In genomic region chr6:157823523-157824370, GRCh38 we compare ENCODE assay signal across 8 cellular contexts. TPM values are rescaled to one million over a fixed set of nuclear protein-coding genes. Genes with fewer than 3 reads are reported as not detected.
DNase-seq lines count a peak whose midpoint lies in the region; ATAC-seq and TF ChIP-seq lines count a peak whose summit lies in the region.

No MANE protein-coding gene starts in this region.

- peak in 3 of 6 experiments; percentile 10 to 33 (median 11) for TF ChIP-seq CTCF in esophagus squamous epithelium (IDR thresholded peaks at IDR 0.05)

- TF ChIP-seq POLR2A in esophagus squamous epithelium (IDR thresholded peaks at IDR 0.05): peak in 1 of 4 donors; percentile 52

- WGBS in esophagus squamous epithelium, 2 donors: 0 to 1% methylated on average over 14 to 34 of the region's 74 CpGs

- intact Hi-C loops in esophagus squamous epithelium (cut with DNase I): loop anchor here (10.0 kb wide), 1 partner anchor 69 kb away; no protein-coding TSS in a partner anchor

- peaks cover 6% of the 10 kb centered on the region for H3K27me3 Mint-ChIP-seq in activated T-cell treated with anti-CD3 and anti-CD28 coated beads, Interleukin-2, amount 50 U/mL, for 24 hours
- H3K27me3 Mint-ChIP-seq in natural killer cell treated with Interleukin-12 subunit alpha and Interleukin-12 subunit beta and Interleukin-15 and Interleukin-18, amount 100 ng/mL, for 72 hours: peaks cover 24 to 37% of the 10 kb centered on the region in 2 donors
- no peaks in the 10 kb centered on the region for H3K27me3 Mint-ChIP-seq in stimulated activated naive CD8-positive, alpha-beta T cell treated with anti-CD3 and anti-CD28 coated beads, Interleukin-15, amount 100 ng/mL, for 72 hours

- H3K27me3 ChIP-seq in esophagus squamous epithelium: no peaks in the 10 kb centered on the region

- DNase-seq in NCI-H2107 treated with DMSO at 0.1 percent for 48 hours (lab: John Stamatoyannopoulos, UW; ENCODE audit: unreplicated experiment): peak; percentile 13
- no peak for DNase-seq in NCI-H2107 (lab: John Stamatoyannopoulos, UW)
- peak; percentile 19 for DNase-seq in NCI-H82 treated with DMSO at 0.1 percent for 48 hours (lab: John Stamatoyannopoulos, UW; ENCODE audit: unreplicated experiment)
- DNase-seq in activated T-cell treated with anti-CD3 and anti-CD28 coated beads, Interleukin-2, amount 50 U/mL, for 24 hours: peak; percentile 85
- DNase-seq in esophagus squamous epithelium (lab: John Stamatoyannopoulos, UW): no peak
- peak; percentile 65 for DNase-seq in natural killer cell treated with Interleukin-12 subunit alpha and Interleukin-12 subunit beta and Interleukin-15 and Interleukin-18, amount 100 ng/mL, for 72 hours (ENCODE audit: low spot score)
- DNase-seq in stimulated activated naive CD8-positive, alpha-beta T cell treated with anti-CD3 and anti-CD28 coated beads, Interleukin-15, amount 100 ng/mL, for 72 hours: peak; percentile 82 to 94

- peak overlapping the region; percentile 99 for H3K27ac Mint-ChIP-seq in activated T-cell treated with anti-CD3 and anti-CD28 coated beads, Interleukin-2, amount 50 U/mL, for 24 hours
- H3K27ac Mint-ChIP-seq in natural killer cell treated with Interleukin-12 subunit alpha and Interleukin-12 subunit beta and Interleukin-15 and Interleukin-18, amount 100 ng/mL, for 72 hours: peak overlapping the region; percentile 80 to 93
- peak overlapping the region; percentile 100 for H3K27ac Mint-ChIP-seq in stimulated activated naive CD8-positive, alpha-beta T cell treated with anti-CD3 and anti-CD28 coated beads, Interleukin-15, amount 100 ng/mL, for 72 hours

- H3K27ac ChIP-seq in esophagus squamous epithelium: peak overlapping the region; percentile 91 to 99 (median 96)

- H3K36me3 ChIP-seq in esophagus squamous epithelium: peaks cover 0 to 5% (median 0%) of the 10 kb centered on the region in 3 donors

- H3K4me3 ChIP-seq in esophagus squamous epithelium: peak overlapping the region; percentile 79 to 99 (median 98)

- peaks cover 11 to 33% (median 15%) of the 10 kb centered on the region in 3 donors for H3K4me1 ChIP-seq in esophagus squamous epithelium

- no peaks in the 10 kb centered on the region for H3K9me3 Mint-ChIP-seq in activated T-cell treated with anti-CD3 and anti-CD28 coated beads, Interleukin-2, amount 50 U/mL, for 24 hours
- H3K9me3 Mint-ChIP-seq in natural killer cell treated with Interleukin-12 subunit alpha and Interleukin-12 subunit beta and Interleukin-15 and Interleukin-18, amount 100 ng/mL, for 72 hours: no peaks in the 10 kb centered on the region
- H3K9me3 Mint-ChIP-seq in stimulated activated naive CD8-positive, alpha-beta T cell treated with anti-CD3 and anti-CD28 coated beads, Interleukin-15, amount 100 ng/mL, for 72 hours: peaks cover 0 to 11% of the 10 kb centered on the region in 2 donors

- peak; percentile 42 for ATAC-seq in HG02970 (IDR thresholded peaks at IDR 0.05; ENCODE audit: low FRiP score, unreplicated experiment)
- ATAC-seq in natural killer cell treated with Interleukin-12 subunit alpha and Interleukin-12 subunit beta and Interleukin-15 and Interleukin-18, amount 100 ng/mL, for 72 hours: peak; percentile 65 to 71
- ATAC-seq in stimulated activated naive CD8-positive, alpha-beta T cell treated with anti-CD3 and anti-CD28 coated beads, Interleukin-15, amount 100 ng/mL, for 72 hours: peak; percentile 78

- H3K9me3 ChIP-seq in esophagus squamous epithelium: no peaks in the 10 kb centered on the region

- peak overlapping the region; percentile 87 for H3K4me3 Mint-ChIP-seq in activated T-cell treated with anti-CD3 and anti-CD28 coated beads, Interleukin-2, amount 50 U/mL, for 24 hours
- H3K4me3 Mint-ChIP-seq in natural killer cell treated with Interleukin-12 subunit alpha and Interleukin-12 subunit beta and Interleukin-15 and Interleukin-18, amount 100 ng/mL, for 72 hours: peak overlapping the region; percentile 96
- peak overlapping the region; percentile 85 to 97 for H3K4me3 Mint-ChIP-seq in stimulated activated naive CD8-positive, alpha-beta T cell treated with anti-CD3 and anti-CD28 coated beads, Interleukin-15, amount 100 ng/mL, for 72 hours

- peaks cover 24% of the 10 kb centered on the region for H3K36me3 Mint-ChIP-seq in activated T-cell treated with anti-CD3 and anti-CD28 coated beads, Interleukin-2, amount 50 U/mL, for 24 hours (ENCODE audit: low read depth)
- H3K36me3 Mint-ChIP-seq in natural killer cell treated with Interleukin-12 subunit alpha and Interleukin-12 subunit beta and Interleukin-15 and Interleukin-18, amount 100 ng/mL, for 72 hours: no peaks in the 10 kb centered on the region

- H3K4me1 Mint-ChIP-seq in activated T-cell treated with anti-CD3 and anti-CD28 coated beads, Interleukin-2, amount 50 U/mL, for 24 hours (ENCODE audit: low read depth): peaks cover 44% of the 10 kb centered on the region
- peaks cover 9 to 12% of the 10 kb centered on the region in 2 donors for H3K4me1 Mint-ChIP-seq in natural killer cell treated with Interleukin-12 subunit alpha and Interleukin-12 subunit beta and Interleukin-15 and Interleukin-18, amount 100 ng/mL, for 72 hours (ENCODE audit: low read depth in 2 of 2)
- peaks cover 66% of the 10 kb centered on the region for H3K4me1 Mint-ChIP-seq in stimulated activated naive CD8-positive, alpha-beta T cell treated with anti-CD3 and anti-CD28 coated beads, Interleukin-15, amount 100 ng/mL, for 72 hours

RNA-seq across cellular contexts. Expression of gene SNX9, which starts 0.7 kb away (rescaled TPM):
- total RNA-seq in esophagus squamous epithelium: 10 to 100 TPM; 19.9 to 39.9 (median 33.5) TPM
- 10 to 100 TPM in 1 of 2 donors, 1 to 10 TPM in 1; 5.4 to 14.6 TPM for total RNA-seq in natural killer cell treated with Interleukin-12 subunit alpha and Interleukin-12 subunit beta and Interleukin-15 and Interleukin-18, amount 100 ng/mL, for 72 hours

Comparison
In these comparisons a context has a peak if more than half of its experiments do, and no peak if none do; other contexts are left out.
1. DNase-seq: peak in NCI-H2107 treated with DMSO at 0.1 percent for 48 hours (single experiment), NCI-H82 treated with DMSO at 0.1 percent for 48 hours (single experiment), activated T-cell treated with anti-CD3 and anti-CD28 coated beads, Interleukin-2, amount 50 U/mL, for 24 hours (single experiment), natural killer cell treated with Interleukin-12 subunit alpha and Interleukin-12 subunit beta and Interleukin-15 and Interleukin-18, amount 100 ng/mL, for 72 hours (single experiment) and stimulated activated naive CD8-positive, alpha-beta T cell treated with anti-CD3 and anti-CD28 coated beads, Interleukin-15, amount 100 ng/mL, for 72 hours (2 of 2); none in NCI-H2107 (single experiment) and esophagus squamous epithelium (single experiment).
2. Peak in every context shown above with its lines, with median percentiles within 50 percentile points of each other: ATAC-seq, H3K27ac Mint-ChIP-seq and H3K4me3 Mint-ChIP-seq.